ENCODE assay signal across 19 cellular contexts in genomic region chr4:54006755-54007154, GRCh38.
"Had no signal": no experiment of that assay in that cellular context is flagged by ENCODE, and none has a peak within 500 bp of the region (broad histone marks: within the 10 kb centered on the region; RNA-seq: fewer than 3 reads in every experiment).

No MANE protein-coding gene starts in this region.

- FAIRE-seq: urothelium cell line had no signal

- H3K4me3 ChIP-seq: adrenal gland, cardiac muscle cell, dorsolateral prefrontal cortex, tibial artery had no signal

- H3K27ac ChIP-seq: adrenal gland, cardiac muscle cell, dorsolateral prefrontal cortex, epithelial cell of prostate, tibial artery, WERI-Rb-1 had no signal

- ATAC-seq: activated naive CD4-positive, alpha-beta T cell treated with anti-CD3 and anti-CD28 coated beads, Interleukin-2, amount 50 U/mL, for 72 hours; left cardiac atrium had no signal

- H3K9me3 ChIP-seq: adrenal gland, tibial artery had no signal

- DNase-seq: activated CD4-positive, alpha-beta T cell treated with anti-CD3 and anti-CD28 coated beads, Interleukin-2, amount 50 U/mL, for 48 hours; activated gamma-delta T cell; adrenal gland; dorsolateral prefrontal cortex; foreskin fibroblast; left cardiac atrium; mammary epithelial cell; midbrain; occipital lobe; retina; stimulated activated CD8-positive, alpha-beta memory T cell treated with anti-CD3 and anti-CD28 coated beads, Interleukin-4, amount 100 ng/mL, for 48 hours; stimulated activated naive CD4-positive, alpha-beta T cell; T-helper 2 cell; tibial artery; WERI-Rb-1 had no signal

- H3K27me3 ChIP-seq: adrenal gland, cardiac muscle cell, dorsolateral prefrontal cortex, tibial artery had no signal

- H3K36me3 ChIP-seq: adrenal gland, WERI-Rb-1 had no signal
